ENCODE assay signal across 1 cellular context in genomic region chr1:221708076-221708571, GRCh38.
TF ChIP-seq lines count a peak whose summit lies in the region.

No MANE protein-coding gene starts in this region.

TF ChIP-seq in K562, 482 proteins besides CTCF, POLR2A, EP300 and RAD21 (continued from another document and continues in another):
- no peak for TF ChIP-seq CHD7 (IDR thresholded peaks at IDR 0.05; ENCODE audit: low read depth, low read length)
- no peak for TF ChIP-seq NR1H2 (CRISPR knock-in tag; IDR thresholded peaks at IDR 0.05)
- no peak for TF ChIP-seq E2F4 (CRISPR knock-in tag; IDR thresholded peaks at IDR 0.05; ENCODE audit: low read depth)
- no peak for TF ChIP-seq CAMTA2 (CRISPR knock-in tag; conservative IDR thresholded peaks at IDR 0.05)
- TF ChIP-seq ZNF121 (CRISPR knock-in tag; conservative IDR thresholded peaks at IDR 0.05), result no peak
- peak; percentile 43; the same call in 1 of the 2 replicates for TF ChIP-seq E2F3 (CRISPR knock-in tag; IDR thresholded peaks at IDR 0.05)
- TF ChIP-seq PRMT5 (CRISPR knock-in tag; IDR thresholded peaks at IDR 0.05), result no peak
- TF ChIP-seq CBX8 (IDR thresholded peaks at IDR 0.05; ENCODE audit: borderline replicate concordance, extremely low read depth, low read depth, low read length, poor library complexity, severe bottlenecking), result no peak
- TF ChIP-seq POLR2AphosphoS2 (IDR thresholded peaks at IDR 0.05; ENCODE audit: low read length), result no peak
- no peak for TF ChIP-seq ZBTB49 (CRISPR knock-in tag; IDR thresholded peaks at IDR 0.05; ENCODE audit: borderline replicate concordance)
- TF ChIP-seq ARID1B (IDR thresholded peaks at IDR 0.05), result peak; percentile 91
- no peak for TF ChIP-seq KAT8 (IDR thresholded peaks at IDR 0.05; ENCODE audit: low read depth)
- no peak for TF ChIP-seq HNRNPLL (IDR thresholded peaks at IDR 0.05; ENCODE audit: low read depth, low read length, poor library complexity, severe bottlenecking)
- peak; percentile 88 for TF ChIP-seq HMBOX1 (IDR thresholded peaks at IDR 0.05)
- peak; percentile 85 for TF ChIP-seq BRD9 (IDR thresholded peaks at IDR 0.05; ENCODE audit: low read depth, partially characterized antibody)
- peak; percentile 89 for TF ChIP-seq MGA (IDR thresholded peaks at IDR 0.05)
- no peak for TF ChIP-seq ZNF316 (IDR thresholded peaks at IDR 0.05)
- no peak for TF ChIP-seq FOXJ3 (CRISPR knock-in tag; IDR thresholded peaks at IDR 0.05)
- no peak for TF ChIP-seq NONO (IDR thresholded peaks at IDR 0.05; ENCODE audit: low read depth in 2 of 2, low read length in 1 of 2)
- no peak for TF ChIP-seq MLX (CRISPR knock-in tag; conservative IDR thresholded peaks at IDR 0.05)
- TF ChIP-seq FOS (IDR thresholded peaks at IDR 0.05; ENCODE audit: extremely low read depth, insufficient read length), result no peak
- no peak for TF ChIP-seq ZC3H4 (CRISPR knock-in tag; IDR thresholded peaks at IDR 0.05; ENCODE audit: borderline replicate concordance)
- TF ChIP-seq SMARCC2 (IDR thresholded peaks at IDR 0.05; ENCODE audit: low read depth), result no peak
- no peak for TF ChIP-seq KAT7 (CRISPR knock-in tag; IDR thresholded peaks at IDR 0.05; ENCODE audit: borderline replicate concordance)
- TF ChIP-seq GTF2A2 (tag; IDR thresholded peaks at IDR 0.05), result no peak
- no peak for TF ChIP-seq BDP1 (IDR thresholded peaks at IDR 0.05; ENCODE audit: insufficient read depth, insufficient read length)
